8 cellular contexts compared by ENCODE assay signal in the genomic region with DNA sequence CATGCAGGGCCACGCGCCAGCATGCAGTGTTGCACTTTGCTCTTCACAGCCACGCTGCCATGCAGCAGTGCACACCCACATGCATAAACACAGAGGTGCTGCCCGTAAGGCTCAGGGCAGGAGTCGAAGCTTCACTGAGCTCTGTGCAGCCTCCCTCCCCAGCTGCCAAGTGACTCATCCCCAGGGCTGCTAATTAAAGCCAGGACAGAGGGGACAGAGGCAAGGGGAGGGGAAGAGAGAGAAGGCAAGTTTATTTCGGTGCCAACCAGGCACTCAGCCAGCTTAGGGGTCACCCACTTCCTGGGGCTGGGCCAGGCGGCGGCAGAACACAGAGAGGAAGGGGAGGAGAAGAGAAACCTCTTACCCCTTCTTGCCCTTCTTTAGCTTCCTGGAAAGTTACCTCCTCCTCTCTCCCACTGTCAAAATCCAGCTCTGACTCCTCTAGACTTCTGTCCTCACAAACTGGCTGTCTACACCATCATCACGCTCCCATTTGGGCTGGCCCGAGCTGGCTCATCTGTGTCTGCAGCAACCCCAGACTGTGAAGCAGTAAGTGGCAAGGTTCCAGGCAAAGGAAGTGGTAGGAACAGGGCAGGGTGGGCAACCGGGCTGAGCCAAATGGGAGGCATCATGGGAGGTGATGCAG. TPM values are rescaled to one million over a fixed set of nuclear protein-coding genes. Genes with fewer than 3 reads are reported as not detected.
DNase-seq lines count a peak whose midpoint lies in the region; ATAC-seq, FAIRE-seq and TF ChIP-seq lines count a peak whose summit lies in the region.

No MANE protein-coding gene starts in this region.

- ATAC-seq in body of pancreas (peak; percentile 45), HG02840 (IDR thresholded peaks at IDR 0.05; ENCODE audit: low FRiP score, unreplicated experiment) (no peak), GM21786 (IDR thresholded peaks at IDR 0.05; ENCODE audit: unreplicated experiment) (no peak)

- FAIRE-seq in HTR-8/SVneo (lab: Jason Lieb, UNC) = peak; percentile 9

- H3K4me3 ChIP-seq in BLaER1 = peak overlapping the region; percentile 51
- H3K4me3 ChIP-seq in body of pancreas = no peak overlapping the region

- H4K20me1 ChIP-seq in BLaER1 = no peaks in the 10 kb centered on the region

- TF ChIP-seq CTCF in body of pancreas (IDR thresholded peaks at IDR 0.05) = no peak

- H3K9ac ChIP-seq in BLaER1 = peak overlapping the region; percentile 33; the same call in 1 of the 2 replicates

- H3K27ac ChIP-seq in BLaER1 (peak overlapping the region; percentile 57), body of pancreas (peak overlapping the region in 2 of 4 donors; percentile 44 to 45)

- intact Hi-C loops in body of pancreas (cut with DNase I) = no loop called here

- TF ChIP-seq POLR2A in body of pancreas (IDR thresholded peaks at IDR 0.05) = no peak

- DNase-seq in HTR-8/SVneo (ENCODE audit: insufficient read length, low spot score) = peak; percentile 39
- DNase-seq in SKM-1 treated with dmso at 0.1 percent for 144 hours (lab: John Stamatoyannopoulos, UW; ENCODE audit: unreplicated experiment) = peak; percentile 35
- peak; percentile 15 to 66 (median 48) for DNase-seq in body of pancreas
- DNase-seq in kidney glomerular epithelial cell (lab: John Stamatoyannopoulos, UW) = peak; percentile 17
- peak; percentile 5 to 8 for DNase-seq in stimulated activated CD4-positive, alpha-beta T cell treated with anti-CD3 and anti-CD28 coated beads, Interleukin-4, amount 100 ng/mL, for 4 hours

- no peaks in the 10 kb centered on the region for H3K36me3 ChIP-seq in BLaER1
- no peaks in the 10 kb centered on the region for H3K36me3 ChIP-seq in body of pancreas (replicated peaks in 1 of 2; ENCODE audit: insufficient read depth in 1 of 2, low read depth in 2 of 2)

- peaks cover 55% of the 10 kb centered on the region for H3K4me1 ChIP-seq in BLaER1
- H3K4me1 ChIP-seq in body of pancreas = peaks cover 7% of the 10 kb centered on the region

- 45 to 51% methylated on average over 7 to 8 of the region's 11 CpGs for WGBS in body of pancreas, 2 donors

- peaks cover 19% of the 10 kb centered on the region for H3K27me3 ChIP-seq in BLaER1
- H3K27me3 ChIP-seq in body of pancreas = no peaks in the 10 kb centered on the region

- H3K9me3 ChIP-seq in BLaER1 = no peaks in the 10 kb centered on the region
- H3K9me3 ChIP-seq in body of pancreas = no peaks in the 10 kb centered on the region

- H3K4me2 ChIP-seq in BLaER1 = peak overlapping the region; percentile 89

RNA-seq across cellular contexts. Expression of gene IQSEC2, which starts 6.2 kb away (rescaled TPM):
- total RNA-seq in body of pancreas = 10 to 100 TPM; 12.7 to 30.3 TPM
